In genomic region chr18:59055345-59056032, GRCh38 we compare ENCODE assay signal across 13 cellular contexts.
A peak's percentile ranks its signal among the peaks of the same experiment; 100 is the strongest.
DNase-seq lines count a peak whose midpoint lies in the region; ATAC-seq and TF ChIP-seq lines count a peak whose summit lies in the region.
"Had no signal": no experiment of that assay in that cellular context is flagged by ENCODE, and none has a peak within 500 bp of the region (broad histone marks: within the 10 kb centered on the region; RNA-seq: fewer than 3 reads in every experiment).

No MANE protein-coding gene starts in this region.

- DNase-seq in left ventricle myocardium inferior (no peak), heart right ventricle (no peak), iris pigment epithelial cell (ENCODE audit: low read depth) (peak; percentile 25), NCI-H748 treated with DMSO at 0.1 percent for 48 hours (lab: John Stamatoyannopoulos, UW) (no peak), OCI-M2 (lab: John Stamatoyannopoulos, UW; ENCODE audit: unreplicated experiment) (no peak)
- DNase-seq in stimulated activated naive CD4-positive, alpha-beta T cell treated with Interleukin-2 at 50 U/mL for 16 hours (lab: John Stamatoyannopoulos, UW), result no peak
- DNase-seq: activated CD4-positive, alpha-beta T cell treated with anti-CD3 and anti-CD28 coated beads for 48 hours; activated T-cell treated with anti-CD3 and anti-CD28 coated beads, Interleukin-2, amount 50 U/mL, for 48 hours; anterior cingulate cortex; NCI-H526 treated with DMSO at 0.1 percent for 48 hours had no signal

- no peaks in the 10 kb centered on the region for H3K36me3 ChIP-seq in left ventricle myocardium inferior
- no peaks in the 10 kb centered on the region for H3K36me3 ChIP-seq in heart right ventricle
- H3K36me3 ChIP-seq: sigmoid colon had no signal

- H3K9me3 ChIP-seq in left ventricle myocardium inferior (replicated peaks) (no peaks in the 10 kb centered on the region), heart right ventricle (no peaks in the 10 kb centered on the region)
- H3K9me3 ChIP-seq: sigmoid colon had no signal

- TF ChIP-seq CTCF in left ventricle myocardium inferior (IDR thresholded peaks at IDR 0.05; ENCODE audit: borderline replicate concordance), result peak; percentile 11
- peak in 2 of 9 donors; percentile 8 to 26 for TF ChIP-seq CTCF in heart right ventricle (IDR thresholded peaks at IDR 0.05)
- TF ChIP-seq CTCF in WI38 (IDR thresholded peaks at IDR 0.05; ENCODE audit: low read depth, low read length), result peak; percentile 12; the same call in 1 of the 2 replicates

- H3K27ac ChIP-seq in left ventricle myocardium inferior (replicated peaks) (no peak overlapping the region), heart right ventricle (no peak overlapping the region)
- H3K27ac ChIP-seq: sigmoid colon had no signal

- intact Hi-C loops in left ventricle myocardium inferior (cut with micrococcal nuclease), result no loop called here
- intact Hi-C loops in heart right ventricle (cut with DNase I), result loop anchor here in 5 of 10 donors (2.0 to 10.0 kb wide), 7 partner anchors 53 to 275 kb away; partner anchors contain the start of gene ZNF532 (in 1 of the 5)

- 88 to 90% methylated on average over 4 of the region's 4 CpGs for WGBS in heart right ventricle, 2 donors

- H3K4me3 ChIP-seq in left ventricle myocardium inferior (no peak overlapping the region), heart right ventricle (no peak overlapping the region), WI38 (ENCODE audit: low read depth, low read length) (no peak overlapping the region)
- H3K4me3 ChIP-seq: sigmoid colon had no signal

- ATAC-seq in heart right ventricle, result no peak
- no peak for ATAC-seq in HG03025 (IDR thresholded peaks at IDR 0.05; ENCODE audit: low FRiP score, unreplicated experiment)

- H3K4me1 ChIP-seq in left ventricle myocardium inferior, result peaks cover 41% of the 10 kb centered on the region
- H3K4me1 ChIP-seq in heart right ventricle, result peaks cover 0 to 33% (median 5%) of the 10 kb centered on the region in 9 donors

- H3K27me3 ChIP-seq in left ventricle myocardium inferior (ENCODE audit: low read depth), result no peaks in the 10 kb centered on the region
- no peaks in the 10 kb centered on the region for H3K27me3 ChIP-seq in heart right ventricle
- H3K27me3 ChIP-seq: sigmoid colon had no signal
